In genomic region chr10:22615101-22615500, GRCh38 we compare ENCODE assay signal across 13 cellular contexts.
DNase-seq lines count a peak whose midpoint lies in the region; ATAC-seq and TF ChIP-seq lines count a peak whose summit lies in the region.
"Had no signal": no experiment of that assay in that cellular context is flagged by ENCODE, and none has a peak within 500 bp of the region (broad histone marks: within the 10 kb centered on the region; RNA-seq: fewer than 3 reads in every experiment).

No MANE protein-coding gene starts in this region.

- H3K4me3 ChIP-seq in OCI-LY3 (ENCODE audit: low read length): peak overlapping the region; percentile 78
- H3K4me3 ChIP-seq: hepatocyte, suprapubic skin had no signal

- no peaks in the 10 kb centered on the region for H3K27me3 Mint-ChIP-seq in activated CD4-positive, alpha-beta T cell treated with anti-CD3 and anti-CD28 coated beads, Interleukin-2, amount 10 ng/mL, durations not matched to agents 7 days and 5 days
- H3K27me3 Mint-ChIP-seq: progenitor cell of endocrine pancreas had no signal

- H3K4me1 Mint-ChIP-seq in activated CD4-positive, alpha-beta T cell treated with anti-CD3 and anti-CD28 coated beads, Interleukin-2, amount 10 ng/mL, durations not matched to agents 7 days and 5 days: peaks cover 96% of the 10 kb centered on the region
- H3K4me1 Mint-ChIP-seq in stimulated activated effector memory CD8-positive, alpha-beta T cell treated with anti-CD3 and anti-CD28 coated beads, Interleukin-12 subunit alpha, Interleukin-12 subunit beta, amount 100 ng/mL, for 72 hours: peaks cover 86% of the 10 kb centered on the region

- POLR2A ChIA-PET in activated CD4-positive, alpha-beta T cell treated with anti-CD3 and anti-CD28 coated beads, Interleukin-2, amount 10 ng/mL, durations not matched to agents 7 days and 5 days (lab: Charles Lee): no interaction called here

- no peak overlapping the region for H3K4me3 Mint-ChIP-seq in activated CD4-positive, alpha-beta T cell treated with anti-CD3 and anti-CD28 coated beads, Interleukin-2, amount 10 ng/mL, durations not matched to agents 7 days and 5 days
- peak overlapping the region; percentile 83 for H3K4me3 Mint-ChIP-seq in stimulated activated effector memory CD8-positive, alpha-beta T cell treated with anti-CD3 and anti-CD28 coated beads, Interleukin-12 subunit alpha, Interleukin-12 subunit beta, amount 100 ng/mL, for 72 hours

- TF ChIP-seq CTCF in OCI-LY3 (IDR thresholded peaks at IDR 0.05; ENCODE audit: low read depth, low read length): no peak

- peak overlapping the region; percentile 55; the same call in 1 of the 2 replicates for H3K9ac ChIP-seq in OCI-LY3 (ENCODE audit: low read length)

- no peaks in the 10 kb centered on the region for H3K36me3 ChIP-seq in OCI-LY3 (replicated peaks; ENCODE audit: low read depth, low read length)
- H3K36me3 ChIP-seq: suprapubic skin had no signal

- no peaks in the 10 kb centered on the region for H3K27me3 ChIP-seq in OCI-LY3 (ENCODE audit: low read depth, low read length)
- H3K27me3 ChIP-seq: hepatocyte, suprapubic skin had no signal

- no peaks in the 10 kb centered on the region for H3K9me3 ChIP-seq in OCI-LY3 (ENCODE audit: insufficient read depth, low read length)
- H3K9me3 ChIP-seq: suprapubic skin had no signal

- in situ Hi-C loops in KBM-7 (cut with MboI; ENCODE audit: low pct_unique_long_range_greater_than_20kb, low sequenced_read_pairs): no loop called here

- no peak overlapping the region for H2AFZ ChIP-seq in OCI-LY3 (ENCODE audit: low read depth, low read length)

- H3K36me3 Mint-ChIP-seq in activated CD4-positive, alpha-beta T cell treated with anti-CD3 and anti-CD28 coated beads, Interleukin-2, amount 10 ng/mL, durations not matched to agents 7 days and 5 days (ENCODE audit: low read depth): peaks cover 37% of the 10 kb centered on the region
- peaks cover 14% of the 10 kb centered on the region for H3K36me3 Mint-ChIP-seq in stimulated activated effector memory CD8-positive, alpha-beta T cell treated with anti-CD3 and anti-CD28 coated beads, Interleukin-12 subunit alpha, Interleukin-12 subunit beta, amount 100 ng/mL, for 72 hours

- H3K79me2 ChIP-seq in OCI-LY3 (ENCODE audit: low read length): peaks cover 46% of the 10 kb centered on the region

- H3K27ac ChIP-seq in OCI-LY3 (ENCODE audit: low read length): no peak overlapping the region
- H3K27ac ChIP-seq in caudate nucleus (ENCODE audit: low read depth, low read length): peak overlapping the region; percentile 76

- H3K9me3 Mint-ChIP-seq in activated CD4-positive, alpha-beta T cell treated with anti-CD3 and anti-CD28 coated beads, Interleukin-2, amount 10 ng/mL, durations not matched to agents 7 days and 5 days: peaks cover 2% of the 10 kb centered on the region
- H3K9me3 Mint-ChIP-seq in stimulated activated effector memory CD8-positive, alpha-beta T cell treated with anti-CD3 and anti-CD28 coated beads, Interleukin-12 subunit alpha, Interleukin-12 subunit beta, amount 100 ng/mL, for 72 hours: no peaks in the 10 kb centered on the region
- H3K9me3 Mint-ChIP-seq: T-helper 1 cell treated with Interleukin-12 subunit alpha and Interleukin-12 subunit beta and Interleukin-4 antibody, amounts not matched to agents 30 μg/mL and 1 μg/mL, for 36 hours had no signal

- no peak for DNase-seq in activated CD4-positive, alpha-beta T cell treated with anti-CD3 and anti-CD28 coated beads, Interleukin-2, amount 10 ng/mL, durations not matched to agents 7 days and 5 days
- no peak for DNase-seq in activated CD4-positive, alpha-beta T cell treated with anti-CD3 and anti-CD28 coated beads for 4 hours
- DNase-seq in caudate nucleus (lab: John Stamatoyannopoulos, UW) (no peak), KBM-7 (no peak), NCI-H2107 treated with DMSO at 0.1 percent for 48 hours (lab: John Stamatoyannopoulos, UW; ENCODE audit: unreplicated experiment) (no peak)
- peak in 1 of 2 donors; percentile 38 for DNase-seq in stimulated activated effector memory CD8-positive, alpha-beta T cell treated with anti-CD3 and anti-CD28 coated beads, Interleukin-12 subunit alpha, Interleukin-12 subunit beta, amount 100 ng/mL, for 72 hours (ENCODE audit: low spot score in 2 of 2)
- DNase-seq: kidney glomerular epithelial cell had no signal

- H4K20me1 ChIP-seq in OCI-LY3 (ENCODE audit: insufficient read depth, low read length): no peaks in the 10 kb centered on the region

- no peak for ATAC-seq in stimulated activated effector memory CD8-positive, alpha-beta T cell treated with anti-CD3 and anti-CD28 coated beads, Interleukin-12 subunit alpha, Interleukin-12 subunit beta, amount 100 ng/mL, for 72 hours
- ATAC-seq in GM18868 (IDR thresholded peaks at IDR 0.05; ENCODE audit: unreplicated experiment): no peak

- peaks cover 36% of the 10 kb centered on the region for H3K4me1 ChIP-seq in OCI-LY3 (ENCODE audit: low read length)

- H3K4me2 ChIP-seq in OCI-LY3 (ENCODE audit: low read length): peak overlapping the region; percentile 78

- peak overlapping the region; percentile 52 for H3K27ac Mint-ChIP-seq in activated CD4-positive, alpha-beta T cell treated with anti-CD3 and anti-CD28 coated beads, Interleukin-2, amount 10 ng/mL, durations not matched to agents 7 days and 5 days
- peak overlapping the region; percentile 93 for H3K27ac Mint-ChIP-seq in stimulated activated effector memory CD8-positive, alpha-beta T cell treated with anti-CD3 and anti-CD28 coated beads, Interleukin-12 subunit alpha, Interleukin-12 subunit beta, amount 100 ng/mL, for 72 hours
- H3K27ac Mint-ChIP-seq: progenitor cell of endocrine pancreas had no signal

- CTCF ChIA-PET in activated CD4-positive, alpha-beta T cell treated with anti-CD3 and anti-CD28 coated beads, Interleukin-2, amount 10 ng/mL, durations not matched to agents 7 days and 5 days (lab: Charles Lee): interaction anchor here (0.6 to 1.3 kb wide), 4 partner anchors 14 to 88 kb away, joined by 3 read pairs; no protein-coding TSS in a partner anchor
